34 cellular contexts compared by ENCODE assay signal in the genomic region with DNA sequence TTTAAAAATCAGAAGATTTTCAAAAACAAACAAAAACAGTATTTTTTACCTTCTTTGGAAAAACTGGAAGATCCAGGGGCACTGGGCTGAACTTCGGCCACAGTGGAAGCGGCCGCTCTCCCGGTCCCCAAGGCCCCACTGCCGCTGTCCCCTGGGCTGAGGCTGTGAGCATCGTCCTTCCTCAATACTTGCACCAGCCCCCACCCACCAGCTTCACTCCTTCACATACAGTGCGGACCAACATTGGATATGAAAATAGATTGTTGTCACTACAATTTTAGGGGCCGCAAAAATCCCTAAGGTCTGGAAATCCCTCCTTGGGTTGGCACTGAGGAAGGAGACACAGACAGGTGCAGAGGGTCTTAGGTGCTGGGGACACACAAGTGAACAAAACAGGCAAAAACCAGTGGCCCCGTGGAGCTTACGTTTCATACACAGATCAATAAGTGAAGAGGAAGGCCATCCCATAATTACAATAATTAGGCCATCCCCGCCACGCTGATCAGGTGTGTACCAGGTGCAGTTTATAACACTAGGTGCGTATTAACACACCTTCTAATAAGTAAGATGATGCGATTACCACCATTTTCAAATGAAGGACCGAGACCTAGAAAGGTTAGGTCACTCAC. TPM values are rescaled to one million over a fixed set of nuclear protein-coding genes. Genes with fewer than 3 reads are reported as not detected.
"Had no signal": no experiment of that assay in that cellular context is flagged by ENCODE, and none has a peak within 500 bp of the region (broad histone marks: within the 10 kb centered on the region; RNA-seq: fewer than 3 reads in every experiment).

No MANE protein-coding gene starts in this region.

- FAIRE-seq: TTC549 had no signal

- H3K9me3 Mint-ChIP-seq: activated CD4-positive, alpha-beta T cell treated with anti-CD3 and anti-CD28 coated beads, Interleukin-2, amount 10 ng/mL, durations not matched to agents 24 days and 14 days; activated CD8-positive, alpha-beta T cell treated with anti-CD3 and anti-CD28 coated beads for 36 hours; activated naive CD4-positive, alpha-beta T cell treated with anti-CD3 and anti-CD28 coated beads, Interleukin-2, amount 50 U/mL, for 24 hours; activated naive CD8-positive, alpha-beta T cell treated with anti-CD3 and anti-CD28 coated beads, Interleukin-2, amount 10 ng/mL, durations not matched to agents 7 days and 5 days; activated T-helper 2 cell treated with anti-CD3 and anti-CD28 coated beads, Interferon-gamma antibody, Interleukin-2, Interleukin-4, amounts not matched to agents 10 μg/mL and 5 μg/mL and 100 μg/mL, durations not matched to agents 14 hours and 24 hours and 36 hours had no signal

- ATAC-seq: activated CD8-positive, alpha-beta T cell treated with anti-CD3 and anti-CD28 coated beads for 36 hours; Panc1 had no signal

- H3K36me3 Mint-ChIP-seq: activated naive CD4-positive, alpha-beta T cell treated with anti-CD3 and anti-CD28 coated beads, Interleukin-2, amount 50 U/mL, for 24 hours; activated naive CD8-positive, alpha-beta T cell treated with anti-CD3 and anti-CD28 coated beads, Interleukin-2, amount 10 ng/mL, durations not matched to agents 7 days and 5 days had no signal

- H3K4me3 Mint-ChIP-seq: activated CD4-positive, alpha-beta T cell treated with anti-CD3 and anti-CD28 coated beads, Interleukin-2, amount 10 ng/mL, durations not matched to agents 24 days and 14 days; activated CD8-positive, alpha-beta T cell treated with anti-CD3 and anti-CD28 coated beads for 36 hours; activated naive CD4-positive, alpha-beta T cell treated with anti-CD3 and anti-CD28 coated beads, Interleukin-2, amount 50 U/mL, for 24 hours; activated naive CD8-positive, alpha-beta T cell treated with anti-CD3 and anti-CD28 coated beads, Interleukin-2, amount 10 ng/mL, durations not matched to agents 7 days and 5 days had no signal

- H3K27me3 Mint-ChIP-seq: activated CD4-positive, alpha-beta T cell treated with anti-CD3 and anti-CD28 coated beads, Interleukin-2, amount 10 ng/mL, durations not matched to agents 24 days and 14 days; activated CD8-positive, alpha-beta T cell treated with anti-CD3 and anti-CD28 coated beads for 36 hours; activated naive CD4-positive, alpha-beta T cell treated with anti-CD3 and anti-CD28 coated beads, Interleukin-2, amount 50 U/mL, for 24 hours; activated naive CD8-positive, alpha-beta T cell treated with anti-CD3 and anti-CD28 coated beads, Interleukin-2, amount 10 ng/mL, durations not matched to agents 7 days and 5 days had no signal

- H3K27ac ChIP-seq: ascending aorta, KMS-11, SJCRH30, SK-N-MC had no signal

- H3K4me3 ChIP-seq: ascending aorta, SJCRH30, SK-N-MC had no signal

- H3K27me3 ChIP-seq: ascending aorta, SJCRH30 had no signal

- H3K27ac Mint-ChIP-seq: activated CD4-positive, alpha-beta T cell treated with anti-CD3 and anti-CD28 coated beads, Interleukin-2, amount 10 ng/mL, durations not matched to agents 24 days and 14 days; activated CD8-positive, alpha-beta T cell treated with anti-CD3 and anti-CD28 coated beads for 36 hours; activated naive CD4-positive, alpha-beta T cell treated with anti-CD3 and anti-CD28 coated beads, Interleukin-2, amount 50 U/mL, for 24 hours; activated naive CD8-positive, alpha-beta T cell treated with anti-CD3 and anti-CD28 coated beads, Interleukin-2, amount 10 ng/mL, durations not matched to agents 7 days and 5 days; activated T-helper 2 cell treated with anti-CD3 and anti-CD28 coated beads, Interferon-gamma antibody, Interleukin-2, Interleukin-4, amounts not matched to agents 10 μg/mL and 5 μg/mL and 100 μg/mL, durations not matched to agents 14 hours and 24 hours and 36 hours had no signal

- DNase-seq: activated CD4-positive, alpha-beta T cell treated with anti-CD3 and anti-CD28 coated beads, Interleukin-2, amount 10 ng/mL, durations not matched to agents 24 days and 14 days; activated CD4-positive, alpha-beta T cell treated with anti-CD3 and anti-CD28 coated beads, Interleukin-2, amount 50 U/mL, for 4 hours; activated CD8-positive, alpha-beta T cell treated with anti-CD3 and anti-CD28 coated beads for 36 hours; activated gamma-delta T cell; activated naive CD4-positive, alpha-beta T cell treated with Interleukin-2 at 50 U/mL for 16 hours; activated naive CD8-positive, alpha-beta T cell treated with anti-CD3 and anti-CD28 coated beads, Interleukin-2, amount 10 ng/mL, durations not matched to agents 7 days and 5 days; activated T-cell treated with anti-CD3 and anti-CD28 coated beads, Interleukin-2, amount 50 U/mL, for 1 hour; amygdala; MM.1S; MV-4-11; NCI-H1092; NCI-H1436 treated with DMSO at 0.1 percent for 48 hours; NCI-H187 treated with DMSO at 0.1 percent for 48 hours; NCI-H2081; NCI-H2171 treated with DMSO at 0.1 percent for 48 hours; NCI-H2227 treated with DMSO at 0.1 percent for 48 hours; NCI-H446; NCI-H510A treated with DMSO at 0.1 percent for 48 hours; NCI-H526 treated with DMSO at 0.1 percent for 48 hours; NCI-H774; SHP77; SJCRH30 had no signal

- H3K4me1 ChIP-seq: ascending aorta had no signal

- H3K36me3 ChIP-seq: ascending aorta, SJCRH30 had no signal

- H3K9ac ChIP-seq: KMS-11 had no signal

- H3K9me3 ChIP-seq: ascending aorta, SJCRH30 had no signal

RNA-seq across cellular contexts. Expression of gene SLC22A11, which starts 7.1 kb away (rescaled TPM):
- total RNA-seq: activated CD4-positive, alpha-beta T cell treated with anti-CD3 and anti-CD28 coated beads, Interleukin-2, amount 10 ng/mL, durations not matched to agents 24 days and 14 days; activated CD8-positive, alpha-beta memory T cell treated with anti-CD3 and anti-CD28 coated beads for 36 hours; activated CD8-positive, alpha-beta T cell treated with anti-CD3 and anti-CD28 coated beads for 36 hours; activated naive CD8-positive, alpha-beta T cell treated with anti-CD3 and anti-CD28 coated beads, Interleukin-2, amount 10 ng/mL, durations not matched to agents 7 days and 5 days; activated T-helper 2 cell treated with anti-CD3 and anti-CD28 coated beads, Interferon-gamma antibody, Interleukin-2, Interleukin-4, amounts not matched to agents 10 μg/mL and 5 μg/mL and 100 μg/mL, durations not matched to agents 14 hours and 24 hours and 36 hours; ascending aorta; LHCN-M2; RPMI7951; SJCRH30; T-helper 1 cell treated with Interleukin-12 subunit alpha and Interleukin-12 subunit beta and Interleukin-4 antibody, amounts not matched to agents 30 ng/mL and 1 ng/mL, for 36 hours; T-helper 2 cell treated with Interferon-gamma antibody and Interleukin-4, amounts not matched to agents 100 ng/mL and 5 ng/mL, for 36 hours had no signal

RNA-seq across cellular contexts. Expression of gene SLC22A12, which starts 28.2 kb away (rescaled TPM):
- total RNA-seq: activated CD4-positive, alpha-beta T cell treated with anti-CD3 and anti-CD28 coated beads, Interleukin-2, amount 10 ng/mL, durations not matched to agents 24 days and 14 days; activated CD8-positive, alpha-beta memory T cell treated with anti-CD3 and anti-CD28 coated beads for 36 hours; activated CD8-positive, alpha-beta T cell treated with anti-CD3 and anti-CD28 coated beads for 36 hours; activated naive CD8-positive, alpha-beta T cell treated with anti-CD3 and anti-CD28 coated beads, Interleukin-2, amount 10 ng/mL, durations not matched to agents 7 days and 5 days; activated T-helper 2 cell treated with anti-CD3 and anti-CD28 coated beads, Interferon-gamma antibody, Interleukin-2, Interleukin-4, amounts not matched to agents 10 μg/mL and 5 μg/mL and 100 μg/mL, durations not matched to agents 14 hours and 24 hours and 36 hours; ascending aorta; LHCN-M2; RPMI7951; SJCRH30; T-helper 1 cell treated with Interleukin-12 subunit alpha and Interleukin-12 subunit beta and Interleukin-4 antibody, amounts not matched to agents 30 ng/mL and 1 ng/mL, for 36 hours; T-helper 2 cell treated with Interferon-gamma antibody and Interleukin-4, amounts not matched to agents 100 ng/mL and 5 ng/mL, for 36 hours had no signal
